In the genomic region with DNA sequence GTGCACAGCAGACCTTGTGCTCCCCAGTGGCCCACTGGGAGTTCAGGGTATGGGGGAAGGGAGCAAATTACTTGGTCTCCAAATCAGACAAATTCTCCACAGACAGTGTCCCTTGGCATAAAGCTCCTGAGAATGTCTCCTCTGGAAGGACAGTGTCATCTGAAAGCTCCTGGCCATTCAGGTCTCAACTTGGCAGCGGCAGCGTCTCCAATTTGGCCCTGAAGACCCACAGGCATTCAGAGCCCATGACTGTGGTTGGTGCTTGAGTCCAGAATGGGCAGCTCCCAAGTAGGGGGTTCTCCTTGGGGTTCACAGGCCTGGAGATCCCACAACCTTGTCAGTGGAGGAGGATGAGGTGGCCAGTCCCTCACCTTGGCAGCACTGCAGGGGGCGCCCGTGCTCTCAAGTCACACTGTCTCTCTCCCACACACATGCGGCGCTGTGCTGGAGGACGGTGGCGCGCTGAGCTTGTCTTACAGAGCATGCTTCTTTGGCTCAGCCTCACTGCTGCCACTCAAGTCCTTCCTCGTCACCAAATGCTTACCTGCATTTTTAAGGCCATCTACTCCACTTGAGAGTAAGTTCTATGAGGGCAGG, we compare ENCODE assay signal across 2 cellular contexts.
TF ChIP-seq lines count a peak whose summit lies in the region.

No MANE protein-coding gene starts in this region.

TF ChIP-seq in GM23338, 12 proteins besides CTCF, POLR2A, EP300 and RAD21:
- TF ChIP-seq CREB1 (CRISPR knock-in tag; IDR thresholded peaks at IDR 0.05; ENCODE audit: low read depth), result no peak
- TF ChIP-seq, protein P1, sequence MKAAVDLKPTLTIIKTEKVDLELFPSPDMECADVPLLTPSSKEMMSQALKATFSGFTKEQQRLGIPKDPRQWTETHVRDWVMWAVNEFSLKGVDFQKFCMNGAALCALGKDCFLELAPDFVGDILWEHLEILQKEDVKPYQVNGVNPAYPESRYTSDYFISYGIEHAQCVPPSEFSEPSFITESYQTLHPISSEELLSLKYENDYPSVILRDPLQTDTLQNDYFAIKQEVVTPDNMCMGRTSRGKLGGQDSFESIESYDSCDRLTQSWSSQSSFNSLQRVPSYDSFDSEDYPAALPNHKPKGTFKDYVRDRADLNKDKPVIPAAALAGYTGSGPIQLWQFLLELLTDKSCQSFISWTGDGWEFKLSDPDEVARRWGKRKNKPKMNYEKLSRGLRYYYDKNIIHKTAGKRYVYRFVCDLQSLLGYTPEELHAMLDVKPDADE (IDR thresholded peaks at IDR 0.05), result no peak
- TF ChIP-seq POLR2AphosphoS5 (IDR thresholded peaks at IDR 0.05; ENCODE audit: low read depth), result no peak
- TF ChIP-seq, protein P2, sequence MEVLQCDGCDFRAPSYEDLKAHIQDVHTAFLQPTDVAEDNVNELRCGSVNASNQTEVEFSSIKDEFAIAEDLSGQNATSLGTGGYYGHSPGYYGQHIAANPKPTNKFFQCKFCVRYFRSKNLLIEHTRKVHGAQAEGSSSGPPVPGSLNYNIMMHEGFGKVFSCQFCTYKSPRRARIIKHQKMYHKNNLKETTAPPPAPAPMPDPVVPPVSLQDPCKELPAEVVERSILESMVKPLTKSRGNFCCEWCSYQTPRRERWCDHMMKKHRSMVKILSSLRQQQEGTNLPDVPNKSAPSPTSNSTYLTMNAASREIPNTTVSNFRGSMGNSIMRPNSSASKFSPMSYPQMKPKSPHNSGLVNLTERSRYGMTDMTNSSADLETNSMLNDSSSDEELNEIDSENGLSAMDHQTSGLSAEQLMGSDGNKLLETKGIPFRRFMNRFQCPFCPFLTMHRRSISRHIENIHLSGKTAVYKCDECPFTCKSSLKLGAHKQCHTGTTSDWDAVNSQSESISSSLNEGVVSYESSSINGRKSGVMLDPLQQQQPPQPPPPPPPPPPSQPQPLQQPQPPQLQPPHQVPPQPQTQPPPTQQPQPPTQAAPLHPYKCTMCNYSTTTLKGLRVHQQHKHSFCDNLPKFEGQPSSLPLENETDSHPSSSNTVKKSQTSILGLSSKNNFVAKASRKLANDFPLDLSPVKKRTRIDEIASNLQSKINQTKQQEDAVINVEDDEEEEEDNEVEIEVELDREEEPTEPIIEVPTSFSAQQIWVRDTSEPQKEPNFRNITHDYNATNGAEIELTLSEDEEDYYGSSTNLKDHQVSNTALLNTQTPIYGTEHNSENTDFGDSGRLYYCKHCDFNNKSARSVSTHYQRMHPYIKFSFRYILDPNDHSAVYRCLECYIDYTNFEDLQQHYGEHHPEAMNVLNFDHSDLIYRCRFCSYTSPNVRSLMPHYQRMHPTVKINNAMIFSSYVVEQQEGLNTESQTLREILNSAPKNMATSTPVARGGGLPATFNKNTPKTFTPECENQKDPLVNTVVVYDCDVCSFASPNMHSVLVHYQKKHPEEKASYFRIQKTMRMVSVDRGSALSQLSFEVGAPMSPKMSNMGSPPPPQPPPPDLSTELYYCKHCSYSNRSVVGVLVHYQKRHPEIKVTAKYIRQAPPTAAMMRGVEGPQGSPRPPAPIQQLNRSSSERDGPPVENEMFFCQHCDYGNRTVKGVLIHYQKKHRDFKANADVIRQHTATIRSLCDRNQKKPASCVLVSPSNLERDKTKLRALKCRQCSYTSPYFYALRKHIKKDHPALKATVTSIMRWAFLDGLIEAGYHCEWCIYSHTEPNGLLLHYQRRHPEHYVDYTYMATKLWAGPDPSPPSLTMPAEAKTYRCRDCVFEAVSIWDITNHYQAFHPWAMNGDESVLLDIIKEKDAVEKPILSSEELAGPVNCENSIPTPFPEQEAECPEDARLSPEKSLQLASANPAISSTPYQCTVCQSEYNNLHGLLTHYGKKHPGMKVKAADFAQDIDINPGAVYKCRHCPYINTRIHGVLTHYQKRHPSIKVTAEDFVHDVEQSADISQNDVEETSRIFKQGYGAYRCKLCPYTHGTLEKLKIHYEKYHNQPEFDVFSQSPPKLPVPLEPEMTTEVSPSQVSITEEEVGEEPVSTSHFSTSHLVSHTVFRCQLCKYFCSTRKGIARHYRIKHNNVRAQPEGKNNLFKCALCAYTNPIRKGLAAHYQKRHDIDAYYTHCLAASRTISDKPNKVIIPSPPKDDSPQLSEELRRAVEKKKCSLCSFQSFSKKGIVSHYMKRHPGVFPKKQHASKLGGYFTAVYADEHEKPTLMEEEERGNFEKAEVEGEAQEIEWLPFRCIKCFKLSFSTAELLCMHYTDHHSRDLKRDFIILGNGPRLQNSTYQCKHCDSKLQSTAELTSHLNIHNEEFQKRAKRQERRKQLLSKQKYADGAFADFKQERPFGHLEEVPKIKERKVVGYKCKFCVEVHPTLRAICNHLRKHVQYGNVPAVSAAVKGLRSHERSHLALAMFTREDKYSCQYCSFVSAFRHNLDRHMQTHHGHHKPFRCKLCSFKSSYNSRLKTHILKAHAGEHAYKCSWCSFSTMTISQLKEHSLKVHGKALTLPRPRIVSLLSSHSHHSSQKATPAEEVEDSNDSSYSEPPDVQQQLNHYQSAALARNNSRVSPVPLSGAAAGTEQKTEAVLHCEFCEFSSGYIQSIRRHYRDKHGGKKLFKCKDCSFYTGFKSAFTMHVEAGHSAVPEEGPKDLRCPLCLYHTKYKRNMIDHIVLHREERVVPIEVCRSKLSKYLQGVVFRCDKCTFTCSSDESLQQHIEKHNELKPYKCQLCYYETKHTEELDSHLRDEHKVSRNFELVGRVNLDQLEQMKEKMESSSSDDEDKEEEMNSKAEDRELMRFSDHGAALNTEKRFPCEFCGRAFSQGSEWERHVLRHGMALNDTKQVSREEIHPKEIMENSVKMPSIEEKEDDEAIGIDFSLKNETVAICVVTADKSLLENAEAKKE (CRISPR knock-in tag; IDR thresholded peaks at IDR 0.05), result no peak
- no peak for TF ChIP-seq ZNF331 (CRISPR knock-in tag; IDR thresholded peaks at IDR 0.05; ENCODE audit: low read depth)
- TF ChIP-seq JUNB (IDR thresholded peaks at IDR 0.05; ENCODE audit: unreplicated experiment), result no peak
- no peak for TF ChIP-seq EZH2 (IDR thresholded peaks at IDR 0.05; ENCODE audit: low read depth, unreplicated experiment)

TF ChIP-seq in H1, 55 proteins besides CTCF, POLR2A, EP300 and RAD21:
- TF ChIP-seq JUND (IDR thresholded peaks at IDR 0.05; ENCODE audit: low read length), result no peak
- TF ChIP-seq, protein P3, sequence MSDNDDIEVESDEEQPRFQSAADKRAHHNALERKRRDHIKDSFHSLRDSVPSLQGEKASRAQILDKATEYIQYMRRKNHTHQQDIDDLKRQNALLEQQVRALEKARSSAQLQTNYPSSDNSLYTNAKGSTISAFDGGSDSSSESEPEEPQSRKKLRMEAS (IDR thresholded peaks at IDR 0.05), result peak; percentile 31; the same call in 1 of the 2 replicates
